In the genomic region with DNA sequence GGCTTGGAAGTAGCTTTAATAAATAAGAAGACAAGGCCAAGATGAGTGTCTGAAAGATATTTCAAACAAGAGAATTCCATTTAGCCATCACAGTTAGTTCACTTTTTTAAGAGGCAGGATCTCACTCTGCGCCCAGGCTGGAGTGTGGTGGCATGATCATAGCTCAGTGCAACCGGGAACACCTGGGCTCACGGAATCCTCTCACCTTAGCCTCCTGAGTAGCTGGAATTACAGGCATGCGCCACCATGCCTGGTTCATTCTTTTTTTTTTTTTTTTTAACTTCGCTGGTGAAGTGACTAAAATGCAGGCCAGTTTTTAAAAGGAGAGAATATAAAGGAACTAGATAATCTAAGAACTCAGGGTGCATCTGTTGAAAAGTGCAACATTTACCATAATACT, we compare ENCODE assay signal across 38 cellular contexts.
"Had no signal": no experiment of that assay in that cellular context is flagged by ENCODE, and none has a peak within 500 bp of the region (broad histone marks: within the 10 kb centered on the region; RNA-seq: fewer than 3 reads in every experiment).

No MANE protein-coding gene starts in this region.

- H3K36me3 ChIP-seq: ascending aorta, cardiac muscle cell had no signal

- H3K9me3 ChIP-seq: ascending aorta had no signal

- H3K27ac ChIP-seq: ascending aorta, cardiac muscle cell, VCaP had no signal

- H3K4me1 Mint-ChIP-seq: activated CD4-positive, alpha-beta memory T cell treated with anti-CD3 and anti-CD28 coated beads, Interleukin-2, amount 10 ng/mL, durations not matched to agents 7 days and 5 days; activated CD4-positive, alpha-beta T cell treated with anti-CD3 and anti-CD28 coated beads for 36 hours; activated CD4-positive, alpha-beta T cell treated with anti-CD3 and anti-CD28 coated beads, Interleukin-2, amount 10 ng/mL, durations not matched to agents 7 days and 5 days; activated CD8-positive, alpha-beta memory T cell treated with anti-CD3 and anti-CD28 coated beads, Interleukin-2, amount 10 ng/mL, durations not matched to agents 7 days and 5 days; activated naive CD4-positive, alpha-beta T cell treated with anti-CD3 and anti-CD28 coated beads, Interleukin-2, amount 10 ng/mL, durations not matched to agents 7 days and 5 days; activated naive CD4-positive, alpha-beta T cell treated with anti-CD3 and anti-CD28 coated beads, Interleukin-2, amount 50 U/mL, for 24 hours; activated naive CD8-positive, alpha-beta T cell treated with anti-CD3 and anti-CD28 coated beads, Interleukin-2, amount 10 ng/mL, durations not matched to agents 7 days and 5 days; activated naive CD8-positive, alpha-beta T cell treated with anti-CD3 and anti-CD28 coated beads, Interleukin-2, amount 50 U/mL, for 24 hours; central memory CD8-positive, alpha-beta T cell had no signal

- H3K9me3 Mint-ChIP-seq: activated CD4-positive, alpha-beta memory T cell treated with anti-CD3 and anti-CD28 coated beads, Interleukin-2, amount 10 ng/mL, durations not matched to agents 7 days and 5 days; activated CD4-positive, alpha-beta T cell treated with anti-CD3 and anti-CD28 coated beads, Interleukin-2, amount 10 ng/mL, durations not matched to agents 7 days and 5 days; activated naive CD4-positive, alpha-beta T cell treated with anti-CD3 and anti-CD28 coated beads, Interleukin-2, amount 10 ng/mL, durations not matched to agents 7 days and 5 days; activated naive CD4-positive, alpha-beta T cell treated with anti-CD3 and anti-CD28 coated beads, Interleukin-2, amount 50 U/mL, for 24 hours; activated naive CD8-positive, alpha-beta T cell treated with anti-CD3 and anti-CD28 coated beads, Interleukin-2, amount 10 ng/mL, durations not matched to agents 7 days and 5 days; activated T-helper 2 cell treated with anti-CD3 and anti-CD28 coated beads, Interferon-gamma antibody, Interleukin-2, Interleukin-4, amounts not matched to agents 10 μg/mL and 5 μg/mL and 100 μg/mL, durations not matched to agents 14 hours and 24 hours and 36 hours; T-helper 1 cell treated with Interleukin-12 subunit alpha and Interleukin-12 subunit beta and Interleukin-4 antibody, amounts not matched to agents 30 μg/mL and 1 μg/mL, for 36 hours; T-helper 2 cell treated with Interferon-gamma antibody and Interleukin-4, amounts not matched to agents 5 μg/mL and 100 μg/mL, for 36 hours had no signal

- ATAC-seq: activated CD4-positive, alpha-beta T cell treated with anti-CD3 and anti-CD28 coated beads for 36 hours; activated CD4-positive, CD25-positive, alpha-beta regulatory T cell treated with anti-CD3 and anti-CD28 coated beads, Interleukin-2, amount 50 U/mL, for 24 hours; activated CD8-positive, alpha-beta memory T cell treated with anti-CD3 and anti-CD28 coated beads, Interleukin-2, amount 10 ng/mL, durations not matched to agents 7 days and 5 days; activated CD8-positive, alpha-beta T cell treated with anti-CD3 and anti-CD28 coated beads, Interleukin-2, amount 10 ng/mL, durations not matched to agents 7 days and 5 days; activated naive CD8-positive, alpha-beta T cell treated with anti-CD3 and anti-CD28 coated beads, Interleukin-2, amount 50 U/mL, for 24 hours had no signal

- H3K4me1 ChIP-seq: ascending aorta had no signal

- H3K27ac Mint-ChIP-seq: activated CD4-positive, alpha-beta memory T cell treated with anti-CD3 and anti-CD28 coated beads, Interleukin-2, amount 10 ng/mL, durations not matched to agents 7 days and 5 days; activated CD4-positive, alpha-beta T cell treated with anti-CD3 and anti-CD28 coated beads for 36 hours; activated CD4-positive, alpha-beta T cell treated with anti-CD3 and anti-CD28 coated beads, Interleukin-2, amount 10 ng/mL, durations not matched to agents 7 days and 5 days; activated CD8-positive, alpha-beta memory T cell treated with anti-CD3 and anti-CD28 coated beads, Interleukin-2, amount 10 ng/mL, durations not matched to agents 7 days and 5 days; activated CD8-positive, alpha-beta T cell treated with anti-CD3 and anti-CD28 coated beads, Interleukin-2, amount 10 ng/mL, durations not matched to agents 7 days and 5 days; activated naive CD4-positive, alpha-beta T cell treated with anti-CD3 and anti-CD28 coated beads, Interleukin-2, amount 10 ng/mL, durations not matched to agents 7 days and 5 days; activated naive CD4-positive, alpha-beta T cell treated with anti-CD3 and anti-CD28 coated beads, Interleukin-2, amount 50 U/mL, for 24 hours; activated naive CD8-positive, alpha-beta T cell; activated naive CD8-positive, alpha-beta T cell treated with anti-CD3 and anti-CD28 coated beads, Interleukin-2, amount 10 ng/mL, durations not matched to agents 7 days and 5 days; activated naive CD8-positive, alpha-beta T cell treated with anti-CD3 and anti-CD28 coated beads, Interleukin-2, amount 50 U/mL, for 24 hours; activated T-cell treated with anti-CD3 and anti-CD28 coated beads, Interleukin-2, amount 50 U/mL, for 24 hours; activated T-helper 2 cell treated with anti-CD3 and anti-CD28 coated beads, Interferon-gamma antibody, Interleukin-2, Interleukin-4, amounts not matched to agents 10 μg/mL and 5 μg/mL and 100 μg/mL, durations not matched to agents 14 hours and 24 hours and 36 hours; brain; T-helper 1 cell treated with Interleukin-12 subunit alpha and Interleukin-12 subunit beta and Interleukin-4 antibody, amounts not matched to agents 30 μg/mL and 1 μg/mL, for 36 hours; T-helper 2 cell treated with Interferon-gamma antibody and Interleukin-4, amounts not matched to agents 5 μg/mL and 100 μg/mL, for 36 hours had no signal

- H3K36me3 Mint-ChIP-seq: activated CD8-positive, alpha-beta memory T cell treated with anti-CD3 and anti-CD28 coated beads, Interleukin-2, amount 10 ng/mL, durations not matched to agents 7 days and 5 days; activated naive CD4-positive, alpha-beta T cell treated with anti-CD3 and anti-CD28 coated beads, Interleukin-2, amount 10 ng/mL, durations not matched to agents 7 days and 5 days; activated naive CD4-positive, alpha-beta T cell treated with anti-CD3 and anti-CD28 coated beads, Interleukin-2, amount 50 U/mL, for 24 hours; activated naive CD8-positive, alpha-beta T cell; activated naive CD8-positive, alpha-beta T cell treated with anti-CD3 and anti-CD28 coated beads, Interleukin-2, amount 10 ng/mL, durations not matched to agents 7 days and 5 days; brain had no signal

- DNase-seq: activated CD4-positive, alpha-beta memory T cell treated with anti-CD3 and anti-CD28 coated beads, Interleukin-2, amount 10 ng/mL, durations not matched to agents 7 days and 5 days; activated CD4-positive, alpha-beta T cell treated with anti-CD3 and anti-CD28 coated beads for 1 hour; activated CD4-positive, alpha-beta T cell treated with anti-CD3 and anti-CD28 coated beads for 36 hours; activated CD4-positive, alpha-beta T cell treated with anti-CD3 and anti-CD28 coated beads for 48 hours; activated CD4-positive, alpha-beta T cell treated with anti-CD3 and anti-CD28 coated beads, Interleukin-2, amount 10 ng/mL, durations not matched to agents 7 days and 5 days; activated CD4-positive, alpha-beta T cell treated with anti-CD3 and anti-CD28 coated beads, Interleukin-2, amount 50 U/mL, for 48 hours; activated CD4-positive, CD25-positive, alpha-beta regulatory T cell; activated CD8-positive, alpha-beta memory T cell treated with anti-CD3 and anti-CD28 coated beads for 24 hours; activated CD8-positive, alpha-beta memory T cell treated with anti-CD3 and anti-CD28 coated beads, Interleukin-2, amount 10 ng/mL, durations not matched to agents 7 days and 5 days; activated CD8-positive, alpha-beta memory T cell treated with anti-CD3 and anti-CD28 coated beads, Interleukin-2, amount 50 U/mL, for 48 hours; activated CD8-positive, alpha-beta T cell treated with anti-CD3 and anti-CD28 coated beads, Interleukin-2, amount 10 ng/mL, durations not matched to agents 7 days and 5 days; activated effector memory CD4-positive, alpha-beta T cell treated with Interleukin-2 at 50 U/mL for 16 hours; activated gamma-delta T cell; activated naive CD4-positive, alpha-beta T cell treated with anti-CD3 and anti-CD28 coated beads, Interleukin-2, amount 10 ng/mL, durations not matched to agents 7 days and 5 days; activated naive CD4-positive, alpha-beta T cell treated with Interleukin-2 at 50 U/mL for 16 hours; activated naive CD8-positive, alpha-beta T cell treated with anti-CD3 and anti-CD28 coated beads, Interleukin-2, amount 10 ng/mL, durations not matched to agents 7 days and 5 days; activated naive CD8-positive, alpha-beta T cell treated with anti-CD3 and anti-CD28 coated beads, Interleukin-2, amount 50 U/mL, for 24 hours; activated T-cell treated with anti-CD3 and anti-CD28 coated beads, Interleukin-2, amount 50 U/mL, for 24 hours; activated T-cell treated with anti-CD3 and anti-CD28 coated beads, Interleukin-2, amount 50 U/mL, for 48 hours; amygdala; anterior cingulate cortex; caudate nucleus; cerebellar nuclear complex; T-helper 2 cell; T-helper 9 cell had no signal

- H3K4me3 Mint-ChIP-seq: activated CD4-positive, alpha-beta memory T cell treated with anti-CD3 and anti-CD28 coated beads, Interleukin-2, amount 10 ng/mL, durations not matched to agents 7 days and 5 days; activated CD4-positive, alpha-beta T cell treated with anti-CD3 and anti-CD28 coated beads for 36 hours; activated CD4-positive, alpha-beta T cell treated with anti-CD3 and anti-CD28 coated beads, Interleukin-2, amount 10 ng/mL, durations not matched to agents 7 days and 5 days; activated CD8-positive, alpha-beta memory T cell treated with anti-CD3 and anti-CD28 coated beads, Interleukin-2, amount 10 ng/mL, durations not matched to agents 7 days and 5 days; activated CD8-positive, alpha-beta T cell treated with anti-CD3 and anti-CD28 coated beads, Interleukin-2, amount 10 ng/mL, durations not matched to agents 7 days and 5 days; activated naive CD4-positive, alpha-beta T cell treated with anti-CD3 and anti-CD28 coated beads, Interleukin-2, amount 10 ng/mL, durations not matched to agents 7 days and 5 days; activated naive CD4-positive, alpha-beta T cell treated with anti-CD3 and anti-CD28 coated beads, Interleukin-2, amount 50 U/mL, for 24 hours; activated naive CD8-positive, alpha-beta T cell; activated naive CD8-positive, alpha-beta T cell treated with anti-CD3 and anti-CD28 coated beads, Interleukin-2, amount 10 ng/mL, durations not matched to agents 7 days and 5 days; activated naive CD8-positive, alpha-beta T cell treated with anti-CD3 and anti-CD28 coated beads, Interleukin-2, amount 50 U/mL, for 24 hours; activated T-cell treated with anti-CD3 and anti-CD28 coated beads, Interleukin-2, amount 50 U/mL, for 24 hours; brain; central memory CD8-positive, alpha-beta T cell; T-helper 1 cell treated with Interleukin-12 subunit alpha and Interleukin-12 subunit beta and Interleukin-4 antibody, amounts not matched to agents 30 μg/mL and 1 μg/mL, for 36 hours; T-helper 2 cell treated with Interferon-gamma antibody and Interleukin-4, amounts not matched to agents 5 μg/mL and 100 μg/mL, for 36 hours had no signal

- H3K27me3 ChIP-seq: ascending aorta, cardiac muscle cell had no signal

- H3K27me3 Mint-ChIP-seq: activated CD4-positive, alpha-beta T cell treated with anti-CD3 and anti-CD28 coated beads, Interleukin-2, amount 10 ng/mL, durations not matched to agents 7 days and 5 days; activated naive CD8-positive, alpha-beta T cell; activated naive CD8-positive, alpha-beta T cell treated with anti-CD3 and anti-CD28 coated beads, Interleukin-2, amount 50 U/mL, for 24 hours; activated T-cell treated with anti-CD3 and anti-CD28 coated beads, Interleukin-2, amount 50 U/mL, for 24 hours; brain had no signal

- FAIRE-seq: bronchial epithelial cell, TTC549 had no signal

- H3K4me3 ChIP-seq: ascending aorta, cardiac muscle cell had no signal
